In the genomic region with DNA sequence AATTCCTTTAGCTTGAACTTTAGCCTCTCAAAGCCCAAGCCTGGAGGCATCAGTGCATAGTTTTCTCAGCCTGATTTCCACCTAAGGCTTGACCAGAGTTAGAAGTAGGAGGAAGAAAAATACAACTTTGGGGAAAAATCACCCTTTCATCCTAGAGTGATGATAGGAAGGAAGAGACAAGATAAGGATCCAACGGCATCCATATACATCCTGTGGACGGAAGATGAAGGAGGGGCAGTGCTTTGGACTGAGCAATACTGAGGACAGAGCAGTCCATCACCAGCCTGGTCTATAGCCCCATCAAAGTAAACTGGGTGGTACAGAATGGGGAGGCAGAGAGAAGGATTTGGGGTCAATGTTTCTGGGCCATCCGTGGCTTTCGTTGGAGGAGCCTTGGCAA, we compare ENCODE assay signal across 17 cellular contexts.
DNase-seq lines count a peak whose midpoint lies in the region; ATAC-seq and TF ChIP-seq lines count a peak whose summit lies in the region.
"Had no signal": no experiment of that assay in that cellular context is flagged by ENCODE, and none has a peak within 500 bp of the region (broad histone marks: within the 10 kb centered on the region; RNA-seq: fewer than 3 reads in every experiment).

No MANE protein-coding gene starts in this region.

- intact Hi-C loops in esophagus muscularis mucosa (cut with DNase I): no loop called here

- no peaks in the 10 kb centered on the region for H3K4me1 Mint-ChIP-seq in T-helper 17 cell
- H3K4me1 Mint-ChIP-seq: CD14-positive monocyte had no signal

- H3K4me1 ChIP-seq in esophagus muscularis mucosa: peaks cover 0 to 6% (median 0%) of the 10 kb centered on the region in 4 donors
- H3K4me1 ChIP-seq: Caco-2 had no signal

- no peaks in the 10 kb centered on the region for H3K36me3 ChIP-seq in esophagus muscularis mucosa
- H3K36me3 ChIP-seq: BE2C, BLaER1 had no signal

- DNase-seq in T-helper 17 cell: no peak
- peak; percentile 31 for DNase-seq in esophagus muscularis mucosa (ENCODE audit: extremely low spot score)
- DNase-seq in activated CD4-positive, alpha-beta T cell treated with anti-CD3 and anti-CD28 coated beads for 4 hours: no peak
- DNase-seq: 8988T; ACHN; BE2C; C1 segment of cervical spinal cord; Caco-2; Calu3; CD4-positive, alpha-beta T cell; CD8-positive, alpha-beta T cell; DMS79 treated with DMSO at 0.1 percent for 48 hours; GF-D8 had no signal

- H3K4me3 ChIP-seq in esophagus muscularis mucosa: no peak overlapping the region
- H3K4me3 ChIP-seq: BLaER1 had no signal

- TF ChIP-seq CTCF in esophagus muscularis mucosa (IDR thresholded peaks at IDR 0.05): no peak

- H3K27me3 Mint-ChIP-seq in T-helper 17 cell: peaks cover 7% of the 10 kb centered on the region
- H3K27me3 Mint-ChIP-seq: CD4-positive, alpha-beta T cell had no signal

- no peak overlapping the region for H3K27ac ChIP-seq in esophagus muscularis mucosa (replicated peaks in 1 of 4)
- H3K27ac ChIP-seq: BLaER1 had no signal

- WGBS in esophagus muscularis mucosa: 94% methylated on average over 4 of the region's 4 CpGs

- H3K27ac Mint-ChIP-seq in T-helper 17 cell: peak overlapping the region; percentile 0
- H3K27ac Mint-ChIP-seq: CD14-positive monocyte; CD4-positive, alpha-beta T cell; CD8-positive, alpha-beta T cell had no signal

- no peak overlapping the region for H3K4me3 Mint-ChIP-seq in T-helper 17 cell
- H3K4me3 Mint-ChIP-seq: CD14-positive monocyte; CD4-positive, alpha-beta T cell; CD8-positive, alpha-beta T cell had no signal

- peaks cover 2% of the 10 kb centered on the region for H3K36me3 Mint-ChIP-seq in T-helper 17 cell (ENCODE audit: low read depth)
- H3K36me3 Mint-ChIP-seq: CD14-positive monocyte; CD8-positive, alpha-beta T cell had no signal

- no peaks in the 10 kb centered on the region for H3K27me3 ChIP-seq in esophagus muscularis mucosa
- H3K27me3 ChIP-seq: BE2C, BLaER1 had no signal

- ATAC-seq in T-helper 17 cell: no peak
- ATAC-seq in HG03469 (IDR thresholded peaks at IDR 0.05; ENCODE audit: unreplicated experiment): no peak
- ATAC-seq in GM18511 (IDR thresholded peaks at IDR 0.05; ENCODE audit: unreplicated experiment): no peak
- ATAC-seq: CD8-positive, alpha-beta T cell had no signal

- TF ChIP-seq EP300 in esophagus muscularis mucosa (IDR thresholded peaks at IDR 0.05): no peak

- H3K9me3 ChIP-seq in T-helper 17 cell (ENCODE audit: control insufficient read depth, low read length, poor library complexity, severe bottlenecking): no peaks in the 10 kb centered on the region
- H3K9me3 ChIP-seq in esophagus muscularis mucosa: no peaks in the 10 kb centered on the region
- H3K9me3 ChIP-seq: BE2C, BLaER1, Caco-2 had no signal

- TF ChIP-seq POLR2A in esophagus muscularis mucosa (IDR thresholded peaks at IDR 0.05; ENCODE audit: low read depth): no peak
